ENCODE assay signal across 24 cellular contexts in the genomic region with DNA sequence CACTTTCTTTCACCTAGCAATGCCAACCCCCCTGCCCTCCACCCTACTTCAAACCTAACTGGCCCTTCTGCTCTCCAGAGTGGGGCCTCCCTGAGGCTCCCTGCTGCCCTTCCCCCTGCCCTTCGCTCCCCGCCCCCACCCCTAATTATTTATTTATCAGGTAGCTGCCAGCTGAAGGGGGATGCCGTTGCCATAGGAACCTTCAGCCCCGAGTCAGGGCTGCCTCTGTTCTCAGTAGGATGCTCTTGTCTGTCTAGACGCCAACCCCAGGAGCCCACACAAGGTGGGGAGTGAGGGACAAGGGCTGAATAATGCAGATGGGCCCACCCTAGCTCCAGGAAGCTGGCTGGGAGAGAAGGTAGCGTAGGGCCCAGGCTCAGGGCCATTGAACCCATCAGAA. TPM values are rescaled to one million over a fixed set of nuclear protein-coding genes. Genes with fewer than 3 reads are reported as not detected.
"Had no signal": no experiment of that assay in that cellular context is flagged by ENCODE, and none has a peak within 500 bp of the region (broad histone marks: within the 10 kb centered on the region; RNA-seq: fewer than 3 reads in every experiment).

No MANE protein-coding gene starts in this region.

- H3K4me1 Mint-ChIP-seq: activated naive CD4-positive, alpha-beta T cell treated with anti-CD3 and anti-CD28 coated beads, Interleukin-2, amount 50 U/mL, for 24 hours had no signal

- H3K36me3 Mint-ChIP-seq: activated naive CD4-positive, alpha-beta T cell treated with anti-CD3 and anti-CD28 coated beads, Interleukin-2, amount 50 U/mL, for 24 hours had no signal

- H3K27me3 Mint-ChIP-seq: progenitor cell of endocrine pancreas had no signal

- H3K9me3 Mint-ChIP-seq: activated naive CD4-positive, alpha-beta T cell treated with anti-CD3 and anti-CD28 coated beads, Interleukin-2, amount 50 U/mL, for 24 hours; dendritic cell treated with granulocyte-macrophage colony-stimulating factor and Interleukin-4, amounts not matched to agents 40 ng/mL and 50 ng/mL, for 4 days; nephron progenitor cell; T-helper 2 cell treated with Interferon-gamma antibody and Interleukin-4, amounts not matched to agents 5 μg/mL and 100 μg/mL, for 36 hours had no signal

- H3K27ac ChIP-seq: brain microvascular endothelial cell, esophagus muscularis mucosa, thyroid gland, upper lobe of right lung, VCaP had no signal

- H3K27me3 ChIP-seq: brain microvascular endothelial cell, thyroid gland, upper lobe of right lung had no signal

- H3K27ac Mint-ChIP-seq: activated CD8-positive, alpha-beta T cell treated with anti-CD3 and anti-CD28 coated beads, Interleukin-2, amount 10 ng/mL, durations not matched to agents 7 days and 5 days; activated naive CD4-positive, alpha-beta T cell treated with anti-CD3 and anti-CD28 coated beads, Interleukin-2, amount 50 U/mL, for 24 hours; dendritic cell treated with granulocyte-macrophage colony-stimulating factor and Interleukin-4, amounts not matched to agents 40 ng/mL and 50 ng/mL, for 4 days; progenitor cell of endocrine pancreas; T-helper 2 cell treated with Interferon-gamma antibody and Interleukin-4, amounts not matched to agents 5 μg/mL and 100 μg/mL, for 36 hours had no signal

- H3K4me3 Mint-ChIP-seq: activated CD8-positive, alpha-beta T cell treated with anti-CD3 and anti-CD28 coated beads, Interleukin-2, amount 10 ng/mL, durations not matched to agents 7 days and 5 days; activated naive CD4-positive, alpha-beta T cell treated with anti-CD3 and anti-CD28 coated beads, Interleukin-2, amount 50 U/mL, for 24 hours; dendritic cell treated with granulocyte-macrophage colony-stimulating factor and Interleukin-4, amounts not matched to agents 40 ng/mL and 50 ng/mL, for 4 days; nephron progenitor cell; T-helper 2 cell treated with Interferon-gamma antibody and Interleukin-4, amounts not matched to agents 5 μg/mL and 100 μg/mL, for 36 hours had no signal

- DNase-seq: activated CD4-positive, alpha-beta T cell treated with anti-CD3 and anti-CD28 coated beads for 1 hour; activated CD4-positive, alpha-beta T cell treated with anti-CD3 and anti-CD28 coated beads, Interleukin-2, amount 50 U/mL, for 1 hour; activated CD8-positive, alpha-beta T cell treated with anti-CD3 and anti-CD28 coated beads, Interleukin-2, amount 10 ng/mL, durations not matched to agents 7 days and 5 days; activated gamma-delta T cell treated with Interleukin-2 at 50 U/mL for 16 hours; activated T-cell treated with anti-CD3 and anti-CD28 coated beads, Interleukin-2, amount 50 U/mL, for 1 hour; aorta; brain microvascular endothelial cell; caudate nucleus; effector CD8-positive, alpha-beta T cell; hippocampal formation; left colon; mesenchymal stem cell; mucosa of descending colon; nephron progenitor cell; stimulated activated CD4-positive, alpha-beta T cell treated with anti-CD3 and anti-CD28 coated beads, Interleukin-4, amount 100 ng/mL, for 1 hour; stimulated activated naive CD4-positive, alpha-beta T cell treated with Interleukin-2 at 50 U/mL for 16 hours; thyroid gland; upper lobe of right lung had no signal

RNA-seq across cellular contexts. Expression of gene NKAIN1, which starts 41.1 kb away (rescaled TPM):
- total RNA-seq: esophagus muscularis mucosa, thyroid gland, upper lobe of right lung had no signal
- polyA plus RNA-seq: aorta had no signal
